ENCODE assay signal across 8 cellular contexts in genomic region chr19:4403005-4403761, GRCh38. TPM values are rescaled to one million over a fixed set of nuclear protein-coding genes. Genes with fewer than 3 reads are reported as not detected.
A peak's percentile ranks its signal among the peaks of the same experiment; 100 is the strongest.
DNase-seq lines count a peak whose midpoint lies in the region; ATAC-seq and TF ChIP-seq lines count a peak whose summit lies in the region.

No MANE protein-coding gene starts in this region.

- H3K4me2 ChIP-seq in hepatocyte, result peak overlapping the region; percentile 94

- peaks cover 9% of the 10 kb centered on the region for H4K20me1 ChIP-seq in hepatocyte (ENCODE audit: insufficient read depth, poor library complexity, severe bottlenecking)

- peak overlapping the region; percentile 39 for H3K4me3 ChIP-seq in hepatocyte

- peak overlapping the region; percentile 89 for H3K4me3 Mint-ChIP-seq in T-helper 17 cell
- H3K4me3 Mint-ChIP-seq in stimulated activated effector memory CD8-positive, alpha-beta T cell treated with anti-CD3 and anti-CD28 coated beads, Interleukin-12 subunit alpha, Interleukin-12 subunit beta, amount 100 ng/mL, for 72 hours, result peak overlapping the region; percentile 97

- H3K27me3 ChIP-seq in hepatocyte, result no peaks in the 10 kb centered on the region

- no peak for TF ChIP-seq CTCF in hepatocyte (IDR thresholded peaks at IDR 0.05; ENCODE audit: poor library complexity)

- H3K9me3 ChIP-seq in T-helper 17 cell (ENCODE audit: control insufficient read depth, low read length, poor library complexity, severe bottlenecking) (no peaks in the 10 kb centered on the region), hepatocyte (ENCODE audit: low read depth) (no peaks in the 10 kb centered on the region)

- no peaks in the 10 kb centered on the region for H3K27me3 Mint-ChIP-seq in T-helper 17 cell

- H3K9me2 ChIP-seq in hepatocyte (replicated peaks; ENCODE audit: insufficient read depth), result no peaks in the 10 kb centered on the region

- no peaks in the 10 kb centered on the region for H3K9me3 Mint-ChIP-seq in stimulated activated effector memory CD8-positive, alpha-beta T cell treated with anti-CD3 and anti-CD28 coated beads, Interleukin-12 subunit alpha, Interleukin-12 subunit beta, amount 100 ng/mL, for 72 hours

- H3K36me3 ChIP-seq in hepatocyte (replicated peaks; ENCODE audit: insufficient read depth, low read depth), result no peaks in the 10 kb centered on the region

- DNase-seq in NOMO-1 (lab: John Stamatoyannopoulos, UW; ENCODE audit: unreplicated experiment in 2 of 2) (peak; percentile 7 to 20), NOMO-1 treated with DMSO at 0.1 percent for 48 hours (lab: John Stamatoyannopoulos, UW; ENCODE audit: unreplicated experiment) (no peak), T-helper 17 cell (no peak), hepatocyte (ENCODE audit: low spot score) (no peak), NCI-H2171 treated with DMSO at 0.1 percent for 48 hours (lab: John Stamatoyannopoulos, UW) (no peak)
- no peak for DNase-seq in stimulated activated effector memory CD8-positive, alpha-beta T cell treated with anti-CD3 and anti-CD28 coated beads, Interleukin-12 subunit alpha, Interleukin-12 subunit beta, amount 100 ng/mL, for 72 hours (ENCODE audit: low spot score in 2 of 2)

- peaks cover 71% of the 10 kb centered on the region for H3K79me2 ChIP-seq in hepatocyte

- H3K4me1 ChIP-seq in hepatocyte (ENCODE audit: insufficient read depth), result peaks cover 6% of the 10 kb centered on the region

- H3K27ac ChIP-seq in hepatocyte, result no peak overlapping the region

- WGBS in hepatocyte (ENCODE audit: low lambda C conversion rate, missing lambda C conversion rate), result 9% methylated on average over 32 of the region's 32 CpGs

- peaks cover 26% of the 10 kb centered on the region for H3K4me1 Mint-ChIP-seq in T-helper 17 cell
- H3K4me1 Mint-ChIP-seq in stimulated activated effector memory CD8-positive, alpha-beta T cell treated with anti-CD3 and anti-CD28 coated beads, Interleukin-12 subunit alpha, Interleukin-12 subunit beta, amount 100 ng/mL, for 72 hours, result peaks cover 38% of the 10 kb centered on the region

- no peaks in the 10 kb centered on the region for H3K36me3 Mint-ChIP-seq in T-helper 17 cell (ENCODE audit: low read depth)
- H3K36me3 Mint-ChIP-seq in stimulated activated effector memory CD8-positive, alpha-beta T cell treated with anti-CD3 and anti-CD28 coated beads, Interleukin-12 subunit alpha, Interleukin-12 subunit beta, amount 100 ng/mL, for 72 hours, result peaks cover 78% of the 10 kb centered on the region

- peak overlapping the region; percentile 97 for H3K27ac Mint-ChIP-seq in T-helper 17 cell
- peak overlapping the region; percentile 94 for H3K27ac Mint-ChIP-seq in stimulated activated effector memory CD8-positive, alpha-beta T cell treated with anti-CD3 and anti-CD28 coated beads, Interleukin-12 subunit alpha, Interleukin-12 subunit beta, amount 100 ng/mL, for 72 hours

- ATAC-seq in T-helper 17 cell (no peak), GM19328 (IDR thresholded peaks at IDR 0.05; ENCODE audit: unreplicated experiment) (no peak), GM19035 (IDR thresholded peaks at IDR 0.05; ENCODE audit: unreplicated experiment) (no peak)
- no peak for ATAC-seq in stimulated activated effector memory CD8-positive, alpha-beta T cell treated with anti-CD3 and anti-CD28 coated beads, Interleukin-12 subunit alpha, Interleukin-12 subunit beta, amount 100 ng/mL, for 72 hours

- H2AFZ ChIP-seq in hepatocyte, result peak overlapping the region; percentile 76

RNA-seq across cellular contexts. Expression of gene CHAF1A, which starts 0.7 kb away (rescaled TPM):
- total RNA-seq in T-helper 17 cell (10 to 100 TPM; 25.5 to 33.4 TPM), hepatocyte (5.5 and 6.2 TPM in 2 replicates)
- 6.5 and 11.1 TPM in 2 replicates for polyA plus RNA-seq in hepatocyte

RNA-seq across cellular contexts. Expression of gene SH3GL1, which starts 2.8 kb away (rescaled TPM):
- total RNA-seq in T-helper 17 cell (10 to 100 TPM; 51.1 to 56.6 TPM), hepatocyte (71.8 and 81.7 TPM in 2 replicates)
- polyA plus RNA-seq in hepatocyte, result 111 and 114 TPM in 2 replicates

RNA-seq across cellular contexts. Expression of gene UBXN6, which starts 54.4 kb away (rescaled TPM):
- total RNA-seq in T-helper 17 cell (10 to 100 TPM; 49.5 to 68.7 TPM), hepatocyte (80.2 and 88.6 TPM in 2 replicates)
- 36.8 and 44.7 TPM in 2 replicates for polyA plus RNA-seq in hepatocyte

RNA-seq across cellular contexts. Expression of gene MPND, which starts 59.8 kb away (rescaled TPM):
- total RNA-seq in T-helper 17 cell (10 to 100 TPM; 13.0 to 15.1 TPM), hepatocyte (11.2 and 16.6 TPM in 2 replicates)
- 17.0 and 21.9 TPM in 2 replicates for polyA plus RNA-seq in hepatocyte

Comparison
In these comparisons a context has a peak if more than half of its experiments do, and no peak if none do; other contexts are left out.
1. DNase-seq: peak in NOMO-1 (2 of 2); none in NOMO-1 treated with DMSO at 0.1 percent for 48 hours (single experiment), T-helper 17 cell (0 of 3), hepatocyte (single experiment), stimulated activated effector memory CD8-positive, alpha-beta T cell treated with anti-CD3 and anti-CD28 coated beads, Interleukin-12 subunit alpha, Interleukin-12 subunit beta, amount 100 ng/mL, for 72 hours (0 of 2) and NCI-H2171 treated with DMSO at 0.1 percent for 48 hours (single experiment).